12 cellular contexts compared by ENCODE assay signal in the genomic region with DNA sequence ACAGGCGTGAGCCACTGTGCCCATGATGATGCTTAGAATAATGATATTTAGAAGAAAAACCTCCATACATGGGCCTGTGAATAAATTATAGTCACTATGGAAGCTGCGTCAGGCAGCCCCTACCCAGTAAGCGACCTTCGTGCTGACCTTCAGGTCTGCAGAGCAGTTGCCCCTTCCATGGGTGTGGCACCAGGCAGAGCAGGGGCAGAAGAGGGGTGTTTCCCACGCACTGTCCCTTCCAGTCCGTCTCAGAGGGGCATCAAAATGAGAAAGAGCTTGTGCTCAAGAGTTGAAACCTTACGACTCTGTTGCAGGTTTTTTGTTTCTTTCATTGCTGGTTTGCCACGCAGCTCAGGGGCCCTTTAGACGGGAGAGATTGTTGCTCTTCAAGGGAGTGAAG.
"Had no signal": no experiment of that assay in that cellular context is flagged by ENCODE, and none has a peak within 500 bp of the region (broad histone marks: within the 10 kb centered on the region; RNA-seq: fewer than 3 reads in every experiment).

No MANE protein-coding gene starts in this region.

- H3K27me3 Mint-ChIP-seq: activated CD8-positive, alpha-beta memory T cell treated with anti-CD3 and anti-CD28 coated beads, Interleukin-2, amount 10 ng/mL, durations not matched to agents 7 days and 5 days; activated naive CD8-positive, alpha-beta T cell treated with anti-CD3 and anti-CD28 coated beads, Interleukin-2, amount 10 ng/mL, durations not matched to agents 7 days and 5 days; effector memory CD8-positive, alpha-beta T cell had no signal

- H3K27ac ChIP-seq: tibial nerve had no signal

- H3K4me1 Mint-ChIP-seq: activated CD8-positive, alpha-beta memory T cell treated with anti-CD3 and anti-CD28 coated beads, Interleukin-2, amount 10 ng/mL, durations not matched to agents 7 days and 5 days; activated naive CD8-positive, alpha-beta T cell treated with anti-CD3 and anti-CD28 coated beads, Interleukin-2, amount 10 ng/mL, durations not matched to agents 7 days and 5 days had no signal

- H3K9me3 ChIP-seq: tibial nerve had no signal

- H3K27me3 ChIP-seq: tibial nerve had no signal

- ATAC-seq: activated CD8-positive, alpha-beta memory T cell treated with anti-CD3 and anti-CD28 coated beads, Interleukin-2, amount 10 ng/mL, durations not matched to agents 7 days and 5 days; effector memory CD8-positive, alpha-beta T cell; left colon; natural killer cell had no signal

- DNase-seq: activated CD4-positive, alpha-beta T cell treated with anti-CD3 and anti-CD28 coated beads, Interleukin-2, amount 50 U/mL, for 4 hours; activated CD8-positive, alpha-beta memory T cell treated with anti-CD3 and anti-CD28 coated beads, Interleukin-2, amount 10 ng/mL, durations not matched to agents 7 days and 5 days; activated gamma-delta T cell; activated naive CD8-positive, alpha-beta T cell treated with anti-CD3 and anti-CD28 coated beads, Interleukin-2, amount 10 ng/mL, durations not matched to agents 7 days and 5 days; activated T-cell treated with anti-CD3 and anti-CD28 coated beads, Interleukin-2, amount 50 U/mL, for 48 hours; effector memory CD8-positive, alpha-beta T cell; hypothalamus; left colon; mammary epithelial cell; natural killer cell; T-helper 2 cell had no signal

- H3K27ac Mint-ChIP-seq: activated CD8-positive, alpha-beta memory T cell treated with anti-CD3 and anti-CD28 coated beads, Interleukin-2, amount 10 ng/mL, durations not matched to agents 7 days and 5 days; activated naive CD8-positive, alpha-beta T cell treated with anti-CD3 and anti-CD28 coated beads, Interleukin-2, amount 10 ng/mL, durations not matched to agents 7 days and 5 days; natural killer cell had no signal

- H3K9me3 Mint-ChIP-seq: activated naive CD8-positive, alpha-beta T cell treated with anti-CD3 and anti-CD28 coated beads, Interleukin-2, amount 10 ng/mL, durations not matched to agents 7 days and 5 days; effector memory CD8-positive, alpha-beta T cell; natural killer cell had no signal

- H3K4me3 Mint-ChIP-seq: activated CD8-positive, alpha-beta memory T cell treated with anti-CD3 and anti-CD28 coated beads, Interleukin-2, amount 10 ng/mL, durations not matched to agents 7 days and 5 days; activated naive CD8-positive, alpha-beta T cell treated with anti-CD3 and anti-CD28 coated beads, Interleukin-2, amount 10 ng/mL, durations not matched to agents 7 days and 5 days; effector memory CD8-positive, alpha-beta T cell; natural killer cell had no signal

- H3K4me3 ChIP-seq: tibial nerve had no signal
